18 cellular contexts compared by ENCODE assay signal in genomic region chr1:37130221-37130948, GRCh38.
DNase-seq lines count a peak whose midpoint lies in the region; ATAC-seq and TF ChIP-seq lines count a peak whose summit lies in the region.
"Had no signal": no experiment of that assay in that cellular context is flagged by ENCODE, and none has a peak within 500 bp of the region (broad histone marks: within the 10 kb centered on the region; RNA-seq: fewer than 3 reads in every experiment).

No MANE protein-coding gene starts in this region.

- H3K27ac ChIP-seq in OCI-LY3 (ENCODE audit: low read length) = no peak overlapping the region
- H3K27ac ChIP-seq: C4-2B, HL-60 had no signal

- no peak overlapping the region for H3K4me2 ChIP-seq in OCI-LY3 (ENCODE audit: low read length)

- no peak for ATAC-seq in GM21529 (IDR thresholded peaks at IDR 0.05; ENCODE audit: unreplicated experiment)
- ATAC-seq: K562 had no signal

- no peak overlapping the region for H3K9ac ChIP-seq in OCI-LY3 (ENCODE audit: low read length)

- peaks cover 56% of the 10 kb centered on the region for H3K27me3 Mint-ChIP-seq in type B pancreatic cell

- H3K36me3 Mint-ChIP-seq in type B pancreatic cell = no peaks in the 10 kb centered on the region

- TF ChIP-seq CTCF in GM13977 (IDR thresholded peaks at IDR 0.05; ENCODE audit: extremely low read depth, insufficient read depth, missing control alignments) (peak; percentile 9), OCI-LY3 (IDR thresholded peaks at IDR 0.05; ENCODE audit: low read depth, low read length) (peak; percentile 15), type B pancreatic cell (conservative IDR thresholded peaks at IDR 0.05) (no peak)

- H3K4me3 ChIP-seq in OCI-LY3 (ENCODE audit: low read length) = no peak overlapping the region
- H3K4me3 ChIP-seq: HAP-1, K562 had no signal

- peaks cover 10% of the 10 kb centered on the region for H3K4me1 ChIP-seq in OCI-LY3 (ENCODE audit: low read length)
- H3K4me1 ChIP-seq: Caco-2, HAP-1 had no signal

- in situ Hi-C loops in GM13977 (cut with MboI; ENCODE audit: low pct_unique_long_range_greater_than_20kb, low sequenced_read_pairs, unreplicated experiment) = no loop called here

- no peak overlapping the region for H2AFZ ChIP-seq in OCI-LY3 (ENCODE audit: low read depth, low read length)

- H4K20me1 ChIP-seq in OCI-LY3 (ENCODE audit: insufficient read depth, low read length) = no peaks in the 10 kb centered on the region

- H3K4me1 Mint-ChIP-seq in type B pancreatic cell (ENCODE audit: unreplicated experiment) = no peaks in the 10 kb centered on the region

- no peaks in the 10 kb centered on the region for H3K9me3 ChIP-seq in OCI-LY3 (ENCODE audit: insufficient read depth, low read length)
- H3K9me3 ChIP-seq: Caco-2, HAP-1 had no signal

- H3K79me2 ChIP-seq in OCI-LY3 (ENCODE audit: low read length) = no peaks in the 10 kb centered on the region

- no peaks in the 10 kb centered on the region for H3K9me3 Mint-ChIP-seq in type B pancreatic cell
- H3K9me3 Mint-ChIP-seq: CD4-positive, alpha-beta T cell had no signal

- peaks cover 9% of the 10 kb centered on the region for H3K27me3 ChIP-seq in OCI-LY3 (ENCODE audit: low read depth, low read length)

- DNase-seq in GM13977 (ENCODE audit: low spot score) = no peak
- DNase-seq in globus pallidus (ENCODE audit: low spot score) = peak; percentile 42
- peak; percentile 33 for DNase-seq in putamen (ENCODE audit: low spot score)
- no peak for DNase-seq in NCI-H510A (lab: John Stamatoyannopoulos, UW)
- DNase-seq in type B pancreatic cell (ENCODE audit: extremely low spot score, unreplicated experiment) = no peak
- no peak for DNase-seq in T-helper 2 cell
- DNase-seq: ACHN; Caco-2; CD4-positive, alpha-beta T cell; DMS153; DMS79; GDM1 had no signal

- H3K27ac Mint-ChIP-seq in type B pancreatic cell = no peak overlapping the region
- H3K27ac Mint-ChIP-seq: CD4-positive, alpha-beta T cell had no signal

- H3K36me3 ChIP-seq in OCI-LY3 (replicated peaks; ENCODE audit: low read depth, low read length) = no peaks in the 10 kb centered on the region
- H3K36me3 ChIP-seq: HAP-1 had no signal

- no peak overlapping the region for H3K4me3 Mint-ChIP-seq in type B pancreatic cell
- H3K4me3 Mint-ChIP-seq: CD4-positive, alpha-beta T cell had no signal

Comparison
In these comparisons a context has a peak if more than half of its experiments do, and no peak if none do; other contexts are left out.
1. DNase-seq: peak in globus pallidus (single experiment) and putamen (single experiment); none in GM13977 (single experiment), NCI-H510A (single experiment), type B pancreatic cell (single experiment) and T-helper 2 cell (0 of 5).